ENCODE assay signal across 9 cellular contexts in genomic region chr12:64256166-64256800, GRCh38. TPM values are rescaled to one million over a fixed set of nuclear protein-coding genes. Genes with fewer than 3 reads are reported as not detected.
DNase-seq lines count a peak whose midpoint lies in the region; ATAC-seq and TF ChIP-seq lines count a peak whose summit lies in the region.
"Had no signal": no experiment of that assay in that cellular context is flagged by ENCODE, and none has a peak within 500 bp of the region (broad histone marks: within the 10 kb centered on the region; RNA-seq: fewer than 3 reads in every experiment).

No MANE protein-coding gene starts in this region.

- CTCF ChIA-PET in PC-9 (lab: Charles Lee), result interaction anchor here (0.5 to 1.1 kb wide), 3 partner anchors 264 to 912 kb away, joined by 3 to 4 read pairs (median 4); no protein-coding TSS in a partner anchor

- H3K27me3 ChIP-seq in PC-9 (ENCODE audit: insufficient read depth, low read depth), result no peaks in the 10 kb centered on the region

- no peaks in the 10 kb centered on the region for H3K4me1 Mint-ChIP-seq in naive B cell

- no peaks in the 10 kb centered on the region for H3K79me2 ChIP-seq in PC-9 (ENCODE audit: low read depth)

- H3K27me3 Mint-ChIP-seq in naive B cell, result peaks cover 0 to 9% (median 0%) of the 10 kb centered on the region in 3 donors

- intact Hi-C loops in PC-9 (cut with micrococcal nuclease; ENCODE audit: unreplicated experiment), result loop anchor here (1.0 to 10.0 kb wide), 6 partner anchors 149 to 581 kb away; partner anchors contain the start of genes SRGAP1 and XPOT

- no peaks in the 10 kb centered on the region for H3K9me3 ChIP-seq in PC-9 (ENCODE audit: insufficient read depth, low read depth)

- no peak overlapping the region for H3K4me3 ChIP-seq in PC-9

- POLR2A ChIA-PET in PC-9 (lab: Charles Lee; ENCODE audit: unreplicated experiment), result no interaction called here

- H3K27ac Mint-ChIP-seq in naive B cell, result no peak overlapping the region
- H3K27ac Mint-ChIP-seq: T-helper 1 cell treated with Interleukin-12 subunit alpha and Interleukin-12 subunit beta and Interleukin-4 antibody, amounts not matched to agents 30 μg/mL and 1 μg/mL, for 36 hours had no signal

- H3F3A ChIP-seq in PC-9 (ENCODE audit: insufficient read depth, low read depth), result no peaks in the 10 kb centered on the region

- H4K20me1 ChIP-seq in PC-9 (ENCODE audit: insufficient read depth), result no peaks in the 10 kb centered on the region

- no peak overlapping the region for H3K27ac ChIP-seq in PC-9

- BruUV-seq in PC-9 (replicated peaks; lab: Mats Ljungman, UMichigan), result no TSS peak

- H3K36me3 Mint-ChIP-seq in naive B cell, result no peaks in the 10 kb centered on the region

- H3K4me3 Mint-ChIP-seq in naive B cell, result no peak overlapping the region
- H3K4me3 Mint-ChIP-seq: T-helper 1 cell treated with Interleukin-12 subunit alpha and Interleukin-12 subunit beta and Interleukin-4 antibody, amounts not matched to agents 30 μg/mL and 1 μg/mL, for 36 hours had no signal

- H3K9me2 ChIP-seq in PC-9 (ENCODE audit: insufficient read depth), result no peaks in the 10 kb centered on the region

- DNase-seq in EH (ENCODE audit: low read depth), result peak; percentile 69
- peak; percentile 51 for DNase-seq in LHCN-M2 (ENCODE audit: low read depth)
- no peak for DNase-seq in PC-9
- DNase-seq in epidermal melanocyte (ENCODE audit: insufficient read length, low spot score), result peak; percentile 17
- DNase-seq in naive B cell, result peak; percentile 39
- DNase-seq in GM19238 (ENCODE audit: insufficient read length, low spot score), result no peak
- no peak for DNase-seq in activated CD4-positive, alpha-beta T cell treated with anti-CD3 and anti-CD28 coated beads for 48 hours

- H3K36me3 ChIP-seq in PC-9 (ENCODE audit: low read depth), result no peaks in the 10 kb centered on the region

- H3K4me2 ChIP-seq in PC-9, result no peak overlapping the region

- H2AFZ ChIP-seq in PC-9, result no peak overlapping the region

- ATAC-seq in naive B cell (ENCODE audit: low read depth in 2 of 2) (no peak), GM21576 (IDR thresholded peaks at IDR 0.05; ENCODE audit: unreplicated experiment) (no peak)

- H3K4me1 ChIP-seq in PC-9 (replicated peaks; ENCODE audit: insufficient read depth), result no peaks in the 10 kb centered on the region

- peak; percentile 88 for TF ChIP-seq CTCF in PC-9 (conservative IDR thresholded peaks at IDR 0.05)

- no peaks in the 10 kb centered on the region for H3K9me3 Mint-ChIP-seq in naive B cell
- H3K9me3 Mint-ChIP-seq: T-helper 1 cell treated with Interleukin-12 subunit alpha and Interleukin-12 subunit beta and Interleukin-4 antibody, amounts not matched to agents 30 μg/mL and 1 μg/mL, for 36 hours had no signal

RNA-seq across cellular contexts. Expression of gene KICS2, which starts 34.2 kb away (rescaled TPM):
- 6.0 and 9.4 TPM in 2 replicates for total RNA-seq in LHCN-M2 (2014; rRNA removed)
- 1.9 TPM for polyA plus RNA-seq in LHCN-M2 (2012)
- total RNA-seq in PC-9 (2021), result 12.1 and 14.5 TPM in 2 replicates
- polyA plus RNA-seq in naive B cell (ENCODE audit: low read depth in 6 of 6), result 10 to 100 TPM; 15.0 to 22.9 (median 17.8) TPM

Comparison
In these comparisons a context has a peak if more than half of its experiments do, and no peak if none do; other contexts are left out.
1. DNase-seq: peak in EH (single experiment), LHCN-M2 (single experiment), epidermal melanocyte (single experiment) and naive B cell (single experiment); none in PC-9 (0 of 2), GM19238 (single experiment) and activated CD4-positive, alpha-beta T cell treated with anti-CD3 and anti-CD28 coated beads for 48 hours (single experiment).